In the genomic region with DNA sequence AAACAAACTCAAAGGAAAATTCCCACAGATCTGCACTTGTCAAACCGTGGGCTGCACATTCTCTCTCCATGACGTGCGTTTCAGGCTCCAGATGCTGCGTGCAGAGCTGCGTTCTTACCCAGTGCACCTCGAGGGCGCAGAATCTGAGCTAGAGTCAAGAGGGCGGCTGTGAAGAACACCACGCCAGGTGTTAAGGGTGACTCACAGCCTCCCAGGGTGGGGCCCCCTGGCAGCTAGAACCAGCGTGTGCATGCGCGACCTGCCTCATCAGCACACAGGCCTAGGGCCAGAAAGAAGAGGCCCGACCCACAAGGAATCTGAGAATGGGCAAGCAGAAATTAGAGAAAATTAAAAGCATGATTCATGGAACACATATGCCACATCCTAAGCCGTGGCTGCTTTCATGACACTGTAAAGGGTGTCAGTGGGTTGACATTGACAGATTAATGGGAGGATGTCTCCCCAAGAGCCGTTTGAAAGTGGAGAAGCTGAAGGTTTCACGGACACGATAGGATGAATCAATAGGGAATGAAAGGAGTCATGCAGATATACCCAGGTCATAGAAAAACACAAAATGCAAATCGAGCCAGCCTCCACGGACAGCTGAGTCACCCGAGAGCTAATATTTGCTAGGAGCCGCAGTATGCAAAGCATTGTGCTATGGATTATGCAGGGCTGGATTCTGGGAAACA, we compare ENCODE assay signal across 8 cellular contexts. TPM values are rescaled to one million over a fixed set of nuclear protein-coding genes. Genes with fewer than 3 reads are reported as not detected.
DNase-seq lines count a peak whose midpoint lies in the region; ATAC-seq and TF ChIP-seq lines count a peak whose summit lies in the region.

No MANE protein-coding gene starts in this region.

- no peak overlapping the region for H3K4me3 Mint-ChIP-seq in natural killer cell treated with Interleukin-12 subunit alpha and Interleukin-12 subunit beta and Interleukin-15 and Interleukin-18, amount 100 ng/mL, for 72 hours

- TF ChIP-seq POLR2A in prostate gland (IDR thresholded peaks at IDR 0.05), result no peak

- TF ChIP-seq CTCF in epithelial cell of esophagus (IDR thresholded peaks at IDR 0.05; ENCODE audit: insufficient read depth, low read depth, low read length, missing control alignments), result no peak
- TF ChIP-seq CTCF in prostate gland (IDR thresholded peaks at IDR 0.05), result no peak

- intact Hi-C loops in prostate gland (cut with DNase I), result no loop called here

- no peaks in the 10 kb centered on the region for H3K9me3 Mint-ChIP-seq in natural killer cell treated with Interleukin-12 subunit alpha and Interleukin-12 subunit beta and Interleukin-15 and Interleukin-18, amount 100 ng/mL, for 72 hours

- H3K9me3 ChIP-seq in prostate gland, result no peaks in the 10 kb centered on the region

- ATAC-seq in HG02870 (IDR thresholded peaks at IDR 0.05; ENCODE audit: unreplicated experiment) (no peak), HG03342 (IDR thresholded peaks at IDR 0.05; ENCODE audit: unreplicated experiment) (no peak)
- ATAC-seq in natural killer cell treated with Interleukin-12 subunit alpha and Interleukin-12 subunit beta and Interleukin-15 and Interleukin-18, amount 100 ng/mL, for 72 hours, result no peak

- H3K27ac ChIP-seq in prostate gland, result no peak overlapping the region

- no peaks in the 10 kb centered on the region for H3K36me3 ChIP-seq in prostate gland

- in situ Hi-C loops in KBM-7 (cut with MboI; ENCODE audit: low pct_unique_long_range_greater_than_20kb, low sequenced_read_pairs), result no loop called here

- no peak overlapping the region for H3K27ac Mint-ChIP-seq in natural killer cell treated with Interleukin-12 subunit alpha and Interleukin-12 subunit beta and Interleukin-15 and Interleukin-18, amount 100 ng/mL, for 72 hours

- no peaks in the 10 kb centered on the region for H3K27me3 ChIP-seq in prostate gland (replicated peaks; ENCODE audit: insufficient read depth)

- WGBS in prostate gland, result 32% methylated on average over 21 of the region's 21 CpGs

- no peaks in the 10 kb centered on the region for H3K4me1 Mint-ChIP-seq in natural killer cell treated with Interleukin-12 subunit alpha and Interleukin-12 subunit beta and Interleukin-15 and Interleukin-18, amount 100 ng/mL, for 72 hours (ENCODE audit: low read depth in 2 of 2)

- H3K36me3 Mint-ChIP-seq in natural killer cell treated with Interleukin-12 subunit alpha and Interleukin-12 subunit beta and Interleukin-15 and Interleukin-18, amount 100 ng/mL, for 72 hours, result peaks cover 4% of the 10 kb centered on the region

- H3K27me3 Mint-ChIP-seq in natural killer cell treated with Interleukin-12 subunit alpha and Interleukin-12 subunit beta and Interleukin-15 and Interleukin-18, amount 100 ng/mL, for 72 hours, result peaks cover 7 to 15% of the 10 kb centered on the region in 2 donors

- DNase-seq in GM04504 (ENCODE audit: low read depth) (peak; percentile 91), NCI-H226 (peak; percentile 98), epithelial cell of esophagus (ENCODE audit: low read depth) (peak; percentile 100), prostate gland (ENCODE audit: low spot score) (peak; percentile 14), KBM-7 (no peak)
- DNase-seq in natural killer cell treated with Interleukin-12 subunit alpha and Interleukin-12 subunit beta and Interleukin-15 and Interleukin-18, amount 100 ng/mL, for 72 hours (ENCODE audit: low spot score), result no peak

- peak overlapping the region; percentile 23 for H3K4me3 ChIP-seq in epithelial cell of esophagus (ENCODE audit: low read length)
- H3K4me3 ChIP-seq in prostate gland, result no peak overlapping the region

- H3K4me1 ChIP-seq in prostate gland (replicated peaks), result no peaks in the 10 kb centered on the region

RNA-seq across cellular contexts. Expression of a gene that starts 29.0 kb away (rescaled TPM):
- 10 to 100 TPM in 1 of 2 donors, not detected in 1; 29.7 TPM for total RNA-seq in prostate gland
- not detected for total RNA-seq in natural killer cell treated with Interleukin-12 subunit alpha and Interleukin-12 subunit beta and Interleukin-15 and Interleukin-18, amount 100 ng/mL, for 72 hours

Comparison
In these comparisons a context has a peak if more than half of its experiments do, and no peak if none do; other contexts are left out.
1. DNase-seq: peak in GM04504 (single experiment), NCI-H226 (single experiment), epithelial cell of esophagus (single experiment) and prostate gland (single experiment); none in KBM-7 (single experiment) and natural killer cell treated with Interleukin-12 subunit alpha and Interleukin-12 subunit beta and Interleukin-15 and Interleukin-18, amount 100 ng/mL, for 72 hours (single experiment).